24 cellular contexts compared by ENCODE assay signal in genomic region chr16:29984137-29984763, GRCh38. TPM values are rescaled to one million over a fixed set of nuclear protein-coding genes. Genes with fewer than 3 reads are reported as not detected.
DNase-seq lines count a peak whose midpoint lies in the region; ATAC-seq and TF ChIP-seq lines count a peak whose summit lies in the region.
"Had no signal": no experiment of that assay in that cellular context is flagged by ENCODE, and none has a peak within 500 bp of the region (broad histone marks: within the 10 kb centered on the region; RNA-seq: fewer than 3 reads in every experiment).

No MANE protein-coding gene starts in this region.

- H3K4me1 ChIP-seq in heart right ventricle (peaks cover 2 to 16% (median 9%) of the 10 kb centered on the region in 9 donors), left lung (peaks cover 5 to 24% of the 10 kb centered on the region in 2 donors), upper lobe of right lung (peaks cover 9% of the 10 kb centered on the region)
- H3K4me1 ChIP-seq: BLaER1 treated with 17β-estradiol and CSF1 and Interleukin-3, amounts not matched to agents 10 nM and 100 nM; HAP-1 had no signal

- POLR2A ChIA-PET in HEK293T (lab: Yijun Ruan, JAX): interaction anchor here (1.2 to 10.5 kb wide), 4 partner anchors 9 to 23 kb away, joined by 3 to 74 read pairs (median 38); partner anchors contain the start of genes HIRIP3, INO80E, TAOK2 and TMEM219

- no peak for TF ChIP-seq CTCF in heart right ventricle (IDR thresholded peaks at IDR 0.05)
- TF ChIP-seq CTCF in left lung (IDR thresholded peaks at IDR 0.05): no peak
- TF ChIP-seq CTCF in upper lobe of right lung (IDR thresholded peaks at IDR 0.05): no peak

- H3K36me3 ChIP-seq in heart right ventricle (peaks cover 9 to 100% (median 87%) of the 10 kb centered on the region in 9 donors), left lung (peaks cover 16 to 100% of the 10 kb centered on the region in 2 donors), upper lobe of right lung (peaks cover 92% of the 10 kb centered on the region)

- H3K27me3 ChIP-seq in heart right ventricle (no peaks in the 10 kb centered on the region), left lung (no peaks in the 10 kb centered on the region), upper lobe of right lung (no peaks in the 10 kb centered on the region)
- H3K27me3 ChIP-seq: BLaER1 treated with 17β-estradiol and CSF1 and Interleukin-3, amounts not matched to agents 10 nM and 100 nM had no signal

- 79 to 83% methylated on average over 6 of the region's 6 CpGs for WGBS in heart right ventricle, 2 donors

- H3K9me3 ChIP-seq in heart right ventricle (no peaks in the 10 kb centered on the region), left lung (no peaks in the 10 kb centered on the region), upper lobe of right lung (no peaks in the 10 kb centered on the region)
- H3K9me3 ChIP-seq: BLaER1 treated with 17β-estradiol and CSF1 and Interleukin-3, amounts not matched to agents 10 nM and 100 nM; HAP-1; SK-N-SH had no signal

- CTCF ChIA-PET in HEK293T (lab: Yijun Ruan, JAX): no interaction called here

- ATAC-seq in Right ventricle myocardium superior (ENCODE audit: poor library complexity): no peak
- no peak for ATAC-seq in heart right ventricle
- ATAC-seq in left lung: peak; percentile 68
- peak; percentile 70 for ATAC-seq in upper lobe of right lung
- ATAC-seq in HG03159 (IDR thresholded peaks at IDR 0.05; ENCODE audit: unreplicated experiment): no peak
- ATAC-seq: CD8-positive, alpha-beta T cell; GM23338 had no signal

- DNase-seq in Right ventricle myocardium superior (peak; percentile 3), heart right ventricle (no peak), left lung (peak in 1 of 2 donors; percentile 61), posterior vena cava (ENCODE audit: low spot score) (peak; percentile 50), upper lobe of right lung (no peak), HEK293T (ENCODE audit: extremely low spot score) (no peak), middle frontal gyrus (ENCODE audit: extremely low spot score, low spot score) (no peak)
- DNase-seq: ACHN; Calu3; CD8-positive, alpha-beta T cell; DMS153; KG1; NCI-H1092 treated with DMSO at 0.1 percent for 48 hours; NCI-H146; NCI-H2029 treated with DMSO at 0.1 percent for 48 hours; NCI-H526; SIG-M5; SK-N-SH had no signal

- H3K4me3 ChIP-seq in heart right ventricle (no peak overlapping the region), left lung (no peak overlapping the region), upper lobe of right lung (no peak overlapping the region)
- H3K4me3 ChIP-seq: BLaER1 treated with 17β-estradiol and CSF1 and Interleukin-3, amounts not matched to agents 10 nM and 100 nM; GM23338; HAP-1 had no signal

- intact Hi-C loops in Right ventricle myocardium superior (cut with DNase I) (no loop called here), heart right ventricle (cut with DNase I) (no loop called here), left lung (cut with DNase I) (no loop called here), posterior vena cava (cut with DNase I) (no loop called here), upper lobe of right lung (cut with DNase I) (no loop called here)

- H3K27ac ChIP-seq in heart right ventricle: no peak overlapping the region
- H3K27ac ChIP-seq in left lung: peak overlapping the region; percentile 39 to 79
- H3K27ac ChIP-seq in upper lobe of right lung: peak overlapping the region; percentile 43
- H3K27ac ChIP-seq: 22Rv1 had no signal

TF ChIP-seq in HEK293T, 16 proteins besides CTCF, POLR2A, EP300 and RAD21:
- TF ChIP-seq LEF1 (IDR thresholded peaks at IDR 0.05; ENCODE audit: borderline replicate concordance): no peak
- TF ChIP-seq TARDBP (IDR thresholded peaks at IDR 0.05): no peak
- no peak for TF ChIP-seq ELF4 (IDR thresholded peaks at IDR 0.05)
- no peak for TF ChIP-seq ARNT (IDR thresholded peaks at IDR 0.05)
- no peak for TF ChIP-seq NFRKB (IDR thresholded peaks at IDR 0.05)
- no peak for TF ChIP-seq FOXK2 (IDR thresholded peaks at IDR 0.05)
- no peak for TF ChIP-seq FOXA1 (IDR thresholded peaks at IDR 0.05)
- no peak for TF ChIP-seq CTBP1 (IDR thresholded peaks at IDR 0.05; ENCODE audit: borderline replicate concordance)
- TF ChIP-seq L3MBTL2 (conservative IDR thresholded peaks at IDR 0.05): no peak
- TF ChIP-seq FOXM1 (IDR thresholded peaks at IDR 0.05; ENCODE audit: borderline replicate concordance): no peak
- no peak for TF ChIP-seq SP1 (IDR thresholded peaks at IDR 0.05)
- no peak for TF ChIP-seq HDGF (IDR thresholded peaks at IDR 0.05; ENCODE audit: borderline replicate concordance)
- no peak for TF ChIP-seq ZNF384 (IDR thresholded peaks at IDR 0.05)
- no peak for TF ChIP-seq SUZ12 (IDR thresholded peaks at IDR 0.05)
- no peak for TF ChIP-seq BHLHE40 (IDR thresholded peaks at IDR 0.05; ENCODE audit: borderline replicate concordance)
- TF ChIP-seq PKNOX1 (IDR thresholded peaks at IDR 0.05): no peak
TF ChIP-seq in HEK293T: peak in this region for 0.

RNA-seq across cellular contexts. Expression of gene TAOK2, which starts 10.6 kb away (rescaled TPM):
- total RNA-seq in Right ventricle myocardium superior (29.7 TPM), heart right ventricle (10 to 100 TPM; 27.0 to 40.6 (median 32.7) TPM), left lung (10 to 100 TPM; 61.4 to 64.5 TPM), posterior vena cava (10 to 100 TPM; 35.0 to 35.7 TPM), upper lobe of right lung (75.4 TPM)
- 10 to 100 TPM; 27.6 to 50.4 TPM for polyA plus RNA-seq in heart right ventricle

RNA-seq across cellular contexts. Expression of gene HIRIP3, which starts 11.2 kb away (rescaled TPM):
- total RNA-seq in Right ventricle myocardium superior: 19.5 TPM
- total RNA-seq in heart right ventricle: 10 to 100 TPM; 14.4 to 23.2 (median 17.1) TPM
- polyA plus RNA-seq in heart right ventricle: 10 to 100 TPM; 17.9 to 22.4 TPM
- total RNA-seq in left lung: 10 to 100 TPM; 14.4 to 17.4 TPM
- 10 to 100 TPM; 12.1 to 14.2 TPM for total RNA-seq in posterior vena cava
- 20.3 TPM for total RNA-seq in upper lobe of right lung

RNA-seq across cellular contexts. Expression of gene INO80E, which starts 11.8 kb away (rescaled TPM):
- total RNA-seq in Right ventricle myocardium superior (28.0 TPM), heart right ventricle (10 to 100 TPM; 23.2 to 34.8 (median 30.6) TPM), left lung (10 to 100 TPM; 55.5 to 59.6 TPM), posterior vena cava (10 to 100 TPM; 42.2 to 46.0 TPM), upper lobe of right lung (65.3 TPM)
- polyA plus RNA-seq in heart right ventricle: 10 to 100 TPM; 63.2 to 80.4 TPM

RNA-seq across cellular contexts. Expression of gene TMEM219, which starts 22.4 kb away (rescaled TPM):
- 70.6 TPM for total RNA-seq in Right ventricle myocardium superior
- total RNA-seq in heart right ventricle: 100 to 1,000 TPM in 1 of 10 donors, 10 to 100 TPM in 9; 53.0 to 105 (median 67.1) TPM
- polyA plus RNA-seq in heart right ventricle: 10 to 100 TPM; 80.4 to 85.9 TPM
- 100 to 1,000 TPM; 122 to 154 TPM for total RNA-seq in left lung
- total RNA-seq in posterior vena cava: 10 to 100 TPM; 58.4 to 80.9 TPM
- total RNA-seq in upper lobe of right lung: 133 TPM

RNA-seq across cellular contexts. Expression of gene DOC2A, which starts 26.6 kb away (rescaled TPM):
- total RNA-seq in Right ventricle myocardium superior: 0.13 TPM
- total RNA-seq in heart right ventricle: under 1 TPM in 4 of 10 donors, not detected in 6; 0.27 to 0.95 (median 0.48) TPM
- 1 to 10 TPM in 1 of 2 donors, under 1 TPM in 1; 0.41 to 2.7 TPM for polyA plus RNA-seq in heart right ventricle
- total RNA-seq in left lung: 1 to 10 TPM; 2.5 to 2.7 TPM
- under 1 TPM; 0.28 to 0.33 TPM for total RNA-seq in posterior vena cava
- 2.6 TPM for total RNA-seq in upper lobe of right lung
- total RNA-seq: CD8-positive, alpha-beta T cell; RPMI7951 had no signal

Comparison
In these comparisons a context has a peak if more than half of its experiments do, and no peak if none do; other contexts are left out.
1. DNase-seq: peak in Right ventricle myocardium superior (single experiment) and posterior vena cava (single experiment); none in heart right ventricle (0 of 2), upper lobe of right lung (single experiment), HEK293T (single experiment) and middle frontal gyrus (single experiment).
2. ATAC-seq: peak in left lung (single experiment) and upper lobe of right lung (single experiment); none in Right ventricle myocardium superior (single experiment), heart right ventricle (0 of 8) and HG03159 (single experiment).
3. H3K27ac ChIP-seq: peak in left lung (2 of 2) and upper lobe of right lung (single experiment); none in heart right ventricle (0 of 10).